Comparison of ENCODE assay signal across 24 cellular contexts in genomic region chr14:104633276-104633861, GRCh38. TPM values are rescaled to one million over a fixed set of nuclear protein-coding genes. Genes with fewer than 3 reads are reported as not detected.
DNase-seq lines count a peak whose midpoint lies in the region; ATAC-seq, FAIRE-seq and TF ChIP-seq lines count a peak whose summit lies in the region.
"Had no signal": no experiment of that assay in that cellular context is flagged by ENCODE, and none has a peak within 500 bp of the region (broad histone marks: within the 10 kb centered on the region; RNA-seq: fewer than 3 reads in every experiment).

No MANE protein-coding gene starts in this region.

- no peaks in the 10 kb centered on the region for H3K4me1 ChIP-seq in effector memory CD4-positive, alpha-beta T cell (ENCODE audit: control insufficient read depth, insufficient read depth, low read length, poor library complexity, severe bottlenecking)
- H3K4me1 ChIP-seq: adrenal gland had no signal

- H3K9me3 ChIP-seq in effector memory CD4-positive, alpha-beta T cell (ENCODE audit: control insufficient read depth, low read length): no peaks in the 10 kb centered on the region
- H3K9me3 ChIP-seq: adrenal gland had no signal

- H3K4me3 Mint-ChIP-seq in nephron progenitor cell: no peak overlapping the region
- H3K4me3 Mint-ChIP-seq in activated T-cell treated with anti-CD3 and anti-CD28 coated beads, Interleukin-2, amount 50 U/mL, for 4 hours: no peak overlapping the region
- H3K4me3 Mint-ChIP-seq: activated B cell treated with CpG ODN at 0.5 μM for 24 hours; activated CD4-positive, alpha-beta memory T cell treated with anti-CD3 and anti-CD28 coated beads for 36 hours; CD8-positive, alpha-beta T cell; HFFc6 had no signal

- H3K27me3 Mint-ChIP-seq in nephron progenitor cell (ENCODE audit: low read depth, poor library complexity): peaks cover 49% of the 10 kb centered on the region
- H3K27me3 Mint-ChIP-seq in activated T-cell treated with anti-CD3 and anti-CD28 coated beads, Interleukin-2, amount 50 U/mL, for 4 hours (ENCODE audit: low read depth): peaks cover 10% of the 10 kb centered on the region

- peak overlapping the region; percentile 48 for H3K27ac Mint-ChIP-seq in nephron progenitor cell
- H3K27ac Mint-ChIP-seq: activated B cell treated with CpG ODN at 0.5 μM for 24 hours; activated CD4-positive, alpha-beta memory T cell treated with anti-CD3 and anti-CD28 coated beads for 36 hours; CD8-positive, alpha-beta T cell; HFFc6 had no signal

- no peak overlapping the region for H3K4me3 ChIP-seq in effector memory CD4-positive, alpha-beta T cell (ENCODE audit: insufficient read depth, low read depth, low read length, poor library complexity, severe bottlenecking)
- H3K4me3 ChIP-seq: adrenal gland had no signal

- H3K4me1 Mint-ChIP-seq in nephron progenitor cell: peaks cover 3% of the 10 kb centered on the region
- no peaks in the 10 kb centered on the region for H3K4me1 Mint-ChIP-seq in activated T-cell treated with anti-CD3 and anti-CD28 coated beads, Interleukin-2, amount 50 U/mL, for 4 hours (ENCODE audit: low read depth)
- H3K4me1 Mint-ChIP-seq: activated B cell treated with CpG ODN at 0.5 μM for 24 hours had no signal

- H3K36me3 ChIP-seq in effector memory CD4-positive, alpha-beta T cell (ENCODE audit: control insufficient read depth, insufficient read depth, low read length): no peaks in the 10 kb centered on the region
- H3K36me3 ChIP-seq: adrenal gland had no signal

- no peaks in the 10 kb centered on the region for H3K36me3 Mint-ChIP-seq in nephron progenitor cell (ENCODE audit: low read depth)
- no peaks in the 10 kb centered on the region for H3K36me3 Mint-ChIP-seq in activated T-cell treated with anti-CD3 and anti-CD28 coated beads, Interleukin-2, amount 50 U/mL, for 4 hours (ENCODE audit: insufficient read depth)
- H3K36me3 Mint-ChIP-seq: activated CD4-positive, alpha-beta memory T cell treated with anti-CD3 and anti-CD28 coated beads for 36 hours; CD8-positive, alpha-beta T cell had no signal

- H3K27ac ChIP-seq in cingulate gyrus (ENCODE audit: low read depth, low read length): peak overlapping the region; percentile 90
- H3K27ac ChIP-seq in temporal lobe (ENCODE audit: low read depth, low read length): peak overlapping the region; percentile 97
- H3K27ac ChIP-seq in effector memory CD4-positive, alpha-beta T cell (ENCODE audit: insufficient read depth, low read length, poor library complexity, severe bottlenecking): no peak overlapping the region
- H3K27ac ChIP-seq: adrenal gland had no signal

- no peak for TF ChIP-seq CTCF in nephron progenitor cell (IDR thresholded peaks at IDR 0.05)

- TF ChIP-seq POLR2A in GM12891 (IDR thresholded peaks at IDR 0.05; ENCODE audit: low read depth, low read length): no peak

- peaks cover 16% of the 10 kb centered on the region for H3K9me3 Mint-ChIP-seq in nephron progenitor cell
- H3K9me3 Mint-ChIP-seq in activated T-cell treated with anti-CD3 and anti-CD28 coated beads, Interleukin-2, amount 50 U/mL, for 4 hours: peaks cover 8% of the 10 kb centered on the region
- H3K9me3 Mint-ChIP-seq: HFFc6 had no signal

- peak; percentile 84 for DNase-seq in NCI-H1694 treated with DMSO at 0.1 percent for 48 hours (lab: John Stamatoyannopoulos, UW)
- DNase-seq in nephron progenitor cell: no peak
- no peak for DNase-seq in activated T-cell treated with anti-CD3 and anti-CD28 coated beads, Interleukin-2, amount 50 U/mL, for 4 hours
- no peak for DNase-seq in GM12891 (ENCODE audit: insufficient read length, low spot score)
- no peak for DNase-seq in effector memory CD4-positive, alpha-beta T cell
- DNase-seq: activated B cell treated with CpG ODN at 0.5 μM for 24 hours; activated CD4-positive, alpha-beta memory T cell treated with anti-CD3 and anti-CD28 coated beads for 36 hours; activated gamma-delta T cell treated with Interleukin-2 at 50 U/mL for 16 hours; adrenal gland; CD8-positive, alpha-beta T cell; DMS153; HFFc6; NCI-H1092; NCI-H2029 treated with DMSO at 0.1 percent for 48 hours; NCI-H226; stimulated activated CD4-positive, alpha-beta T cell treated with anti-CD3 and anti-CD28 coated beads, Interleukin-12 subunit alpha, Interleukin-12 subunit beta, amount 100 ng/mL, for 4 hours; stimulated activated CD4-positive, alpha-beta T cell treated with anti-CD3 and anti-CD28 coated beads, Interleukin-4, amount 100 ng/mL, for 24 hours; stimulated activated naive CD4-positive, alpha-beta T cell had no signal

- no peak for ATAC-seq in activated T-cell treated with anti-CD3 and anti-CD28 coated beads, Interleukin-2, amount 50 U/mL, for 4 hours
- ATAC-seq: CD8-positive, alpha-beta T cell had no signal

- FAIRE-seq in GM12891 (lab: Jason Lieb, UNC): no peak
- FAIRE-seq: bronchial epithelial cell had no signal

- peaks cover 3% of the 10 kb centered on the region for H3K27me3 ChIP-seq in effector memory CD4-positive, alpha-beta T cell (replicated peaks; ENCODE audit: control insufficient read depth, insufficient read depth, low read length, poor library complexity, severe bottlenecking)
- H3K27me3 ChIP-seq: adrenal gland had no signal

TF ChIP-seq in GM12891, 5 proteins besides CTCF, POLR2A, EP300 and RAD21:
- TF ChIP-seq PAX5 (IDR thresholded peaks at IDR 0.05; ENCODE audit: insufficient read depth, low read length, severe bottlenecking) (no peak), SPI1 (IDR thresholded peaks at IDR 0.05; ENCODE audit: low read depth, low read length) (no peak), TAF1 (IDR thresholded peaks at IDR 0.05; ENCODE audit: low read depth, low read length) (no peak), POU2F2 (IDR thresholded peaks at IDR 0.05; ENCODE audit: low read depth, low read length) (no peak), POLR2AphosphoS5 (IDR thresholded peaks at IDR 0.05; ENCODE audit: low read depth, low read length) (no peak)

RNA-seq across cellular contexts. Expression of gene TMEM179, which starts 28.8 kb away (rescaled TPM):
- 35.2 TPM for total RNA-seq in temporal lobe
- total RNA-seq in activated T-cell treated with anti-CD3 and anti-CD28 coated beads, Interleukin-2, amount 50 U/mL, for 4 hours: not detected
- not detected for polyA plus RNA-seq in GM12891 (2012; ENCODE audit: low read depth, missing spikeins)
- total RNA-seq: activated B cell treated with CpG ODN at 0.5 μM for 24 hours; activated CD4-positive, alpha-beta memory T cell treated with anti-CD3 and anti-CD28 coated beads for 36 hours; bronchial epithelial cell; CD8-positive, alpha-beta T cell; HFFc6; kidney epithelial cell; lung microvascular endothelial cell had no signal

RNA-seq across cellular contexts. Expression of gene C14orf180, which starts 53.8 kb away (rescaled TPM):
- total RNA-seq in temporal lobe: not detected
- not detected for total RNA-seq in activated T-cell treated with anti-CD3 and anti-CD28 coated beads, Interleukin-2, amount 50 U/mL, for 4 hours
- polyA plus RNA-seq in GM12891 (2012; ENCODE audit: low read depth, missing spikeins): not detected
- total RNA-seq: activated B cell treated with CpG ODN at 0.5 μM for 24 hours; activated CD4-positive, alpha-beta memory T cell treated with anti-CD3 and anti-CD28 coated beads for 36 hours; bronchial epithelial cell; CD8-positive, alpha-beta T cell; glomerular endothelial cell; HFFc6; kidney epithelial cell; lung microvascular endothelial cell had no signal

RNA-seq across cellular contexts. Expression of gene INF2, which starts 56.0 kb away (rescaled TPM):
- 15.0 TPM for total RNA-seq in temporal lobe
- total RNA-seq in activated T-cell treated with anti-CD3 and anti-CD28 coated beads, Interleukin-2, amount 50 U/mL, for 4 hours: 10 to 100 TPM; 51.8 to 54.9 (median 54.5) TPM
- 15.6 TPM for polyA plus RNA-seq in GM12891 (2012; ENCODE audit: low read depth, missing spikeins)

Comparison
In these comparisons a context has a peak if more than half of its experiments do, and no peak if none do; other contexts are left out.
1. RNA of gene TMEM179, which starts 28.8 kb away (total RNA-seq): 35.2 TPM in temporal lobe (single experiment); not detected in activated T-cell treated with anti-CD3 and anti-CD28 coated beads, Interleukin-2, amount 50 U/mL, for 4 hours; every median in the first group is over 10 times any median in the second.